In genomic region chr3:190165253-190165652, GRCh38 we compare ENCODE assay signal across 19 cellular contexts.
"Had no signal": no experiment of that assay in that cellular context is flagged by ENCODE, and none has a peak within 500 bp of the region (broad histone marks: within the 10 kb centered on the region; RNA-seq: fewer than 3 reads in every experiment).

No MANE protein-coding gene starts in this region.

- H3K4me3 ChIP-seq: lower lobe of right lung, pancreas, right lobe of liver, stomach, tibial artery had no signal

- H3K27me3 ChIP-seq: neutrophil, pancreas, right lobe of liver, stomach, tibial artery had no signal

- H3K27ac ChIP-seq: lower lobe of right lung, neutrophil, pancreas, right lobe of liver, stomach, tibial artery had no signal

- DNase-seq: cortex of kidney; effector memory CD8-positive, alpha-beta T cell; hypothalamus; immature natural killer cell; islet precursor cell; kidney glomerular epithelial cell; left colon; left ventricle myocardium superior; lower lobe of right lung; natural killer cell; pancreas; right lobe of liver; small intestine; stimulated activated CD4-positive, alpha-beta T cell treated with anti-CD3 and anti-CD28 coated beads, Interleukin-1b, Interleukin-23, amount 100 ng/mL, for 48 hours; stimulated activated CD4-positive, alpha-beta T cell treated with anti-CD3 and anti-CD28 coated beads, Interleukin-4, amount 100 ng/mL, for 24 hours; stimulated activated naive CD4-positive, alpha-beta T cell treated with Interleukin-2 at 50 U/mL for 16 hours; stomach; tibial artery had no signal

- H3K4me1 ChIP-seq: lower lobe of right lung, pancreas, right lobe of liver had no signal

- H3K36me3 ChIP-seq: lower lobe of right lung, neutrophil, pancreas, right lobe of liver, stomach, tibial artery had no signal
